Comparison of ENCODE assay signal across 1 cellular context in the genomic region with DNA sequence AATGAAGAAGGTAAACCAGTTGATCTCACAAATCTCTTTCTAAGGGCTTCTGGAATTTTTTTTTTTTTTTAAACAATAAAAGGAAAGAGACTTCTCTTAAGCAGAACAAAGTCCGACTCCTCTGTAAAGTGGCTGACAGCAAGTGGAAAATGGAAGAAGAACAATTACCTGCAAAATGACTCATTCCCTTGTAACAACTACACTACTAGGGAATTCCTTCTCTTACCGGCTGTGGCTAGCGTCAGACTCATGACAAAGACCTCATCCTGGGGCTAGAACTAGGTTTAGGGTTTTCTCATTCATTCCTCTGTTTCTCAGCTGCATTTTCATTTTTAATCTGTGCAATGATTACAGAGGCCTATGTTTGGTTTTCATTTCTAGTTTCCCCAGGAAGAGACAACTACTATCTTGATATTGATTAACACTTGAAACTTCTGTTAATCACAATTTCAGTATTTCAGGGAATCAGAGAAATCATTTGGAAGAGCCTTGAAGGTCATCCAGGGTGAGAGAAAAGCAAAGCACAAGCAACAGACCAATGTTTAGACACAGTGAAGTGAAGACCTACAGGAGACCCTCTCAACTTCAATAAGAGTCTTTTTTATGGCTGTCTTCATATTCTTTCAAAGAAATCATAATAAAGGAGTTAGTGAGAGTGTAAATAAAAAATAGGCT.
TF ChIP-seq lines count a peak whose summit lies in the region.

No MANE protein-coding gene starts in this region.

TF ChIP-seq in GM12878, 131 proteins besides CTCF, POLR2A, EP300 and RAD21 (continued from another document):
- TF ChIP-seq, protein P1, sequence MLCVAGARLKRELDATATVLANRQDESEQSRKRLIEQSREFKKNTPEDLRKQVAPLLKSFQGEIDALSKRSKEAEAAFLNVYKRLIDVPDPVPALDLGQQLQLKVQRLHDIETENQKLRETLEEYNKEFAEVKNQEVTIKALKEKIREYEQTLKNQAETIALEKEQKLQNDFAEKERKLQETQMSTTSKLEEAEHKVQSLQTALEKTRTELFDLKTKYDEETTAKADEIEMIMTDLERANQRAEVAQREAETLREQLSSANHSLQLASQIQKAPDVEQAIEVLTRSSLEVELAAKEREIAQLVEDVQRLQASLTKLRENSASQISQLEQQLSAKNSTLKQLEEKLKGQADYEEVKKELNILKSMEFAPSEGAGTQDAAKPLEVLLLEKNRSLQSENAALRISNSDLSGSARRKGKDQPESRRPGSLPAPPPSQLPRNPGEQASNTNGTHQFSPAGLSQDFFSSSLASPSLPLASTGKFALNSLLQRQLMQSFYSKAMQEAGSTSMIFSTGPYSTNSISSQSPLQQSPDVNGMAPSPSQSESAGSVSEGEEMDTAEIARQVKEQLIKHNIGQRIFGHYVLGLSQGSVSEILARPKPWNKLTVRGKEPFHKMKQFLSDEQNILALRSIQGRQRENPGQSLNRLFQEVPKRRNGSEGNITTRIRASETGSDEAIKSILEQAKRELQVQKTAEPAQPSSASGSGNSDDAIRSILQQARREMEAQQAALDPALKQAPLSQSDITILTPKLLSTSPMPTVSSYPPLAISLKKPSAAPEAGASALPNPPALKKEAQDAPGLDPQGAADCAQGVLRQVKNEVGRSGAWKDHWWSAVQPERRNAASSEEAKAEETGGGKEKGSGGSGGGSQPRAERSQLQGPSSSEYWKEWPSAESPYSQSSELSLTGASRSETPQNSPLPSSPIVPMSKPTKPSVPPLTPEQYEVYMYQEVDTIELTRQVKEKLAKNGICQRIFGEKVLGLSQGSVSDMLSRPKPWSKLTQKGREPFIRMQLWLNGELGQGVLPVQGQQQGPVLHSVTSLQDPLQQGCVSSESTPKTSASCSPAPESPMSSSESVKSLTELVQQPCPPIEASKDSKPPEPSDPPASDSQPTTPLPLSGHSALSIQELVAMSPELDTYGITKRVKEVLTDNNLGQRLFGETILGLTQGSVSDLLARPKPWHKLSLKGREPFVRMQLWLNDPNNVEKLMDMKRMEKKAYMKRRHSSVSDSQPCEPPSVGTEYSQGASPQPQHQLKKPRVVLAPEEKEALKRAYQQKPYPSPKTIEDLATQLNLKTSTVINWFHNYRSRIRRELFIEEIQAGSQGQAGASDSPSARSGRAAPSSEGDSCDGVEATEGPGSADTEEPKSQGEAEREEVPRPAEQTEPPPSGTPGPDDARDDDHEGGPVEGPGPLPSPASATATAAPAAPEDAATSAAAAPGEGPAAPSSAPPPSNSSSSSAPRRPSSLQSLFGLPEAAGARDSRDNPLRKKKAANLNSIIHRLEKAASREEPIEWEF (IDR thresholded peaks at IDR 0.05; ENCODE audit: insufficient replicate concordance, low read depth, low read length), result no peak
- TF ChIP-seq CREM (IDR thresholded peaks at IDR 0.05; ENCODE audit: low read depth) (no peak), ZBTB40 (IDR thresholded peaks at IDR 0.05; ENCODE audit: borderline replicate concordance) (no peak), ZNF274 (IDR thresholded peaks at IDR 0.05; ENCODE audit: insufficient read depth, insufficient read length) (no peak), KLF5 (IDR thresholded peaks at IDR 0.05; ENCODE audit: partially characterized antibody) (no peak), NFXL1 (IDR thresholded peaks at IDR 0.05; ENCODE audit: borderline replicate concordance) (no peak), CREB1 (IDR thresholded peaks at IDR 0.05; ENCODE audit: low read depth) (no peak)
